Comparison of ENCODE assay signal across 14 cellular contexts in the genomic region with DNA sequence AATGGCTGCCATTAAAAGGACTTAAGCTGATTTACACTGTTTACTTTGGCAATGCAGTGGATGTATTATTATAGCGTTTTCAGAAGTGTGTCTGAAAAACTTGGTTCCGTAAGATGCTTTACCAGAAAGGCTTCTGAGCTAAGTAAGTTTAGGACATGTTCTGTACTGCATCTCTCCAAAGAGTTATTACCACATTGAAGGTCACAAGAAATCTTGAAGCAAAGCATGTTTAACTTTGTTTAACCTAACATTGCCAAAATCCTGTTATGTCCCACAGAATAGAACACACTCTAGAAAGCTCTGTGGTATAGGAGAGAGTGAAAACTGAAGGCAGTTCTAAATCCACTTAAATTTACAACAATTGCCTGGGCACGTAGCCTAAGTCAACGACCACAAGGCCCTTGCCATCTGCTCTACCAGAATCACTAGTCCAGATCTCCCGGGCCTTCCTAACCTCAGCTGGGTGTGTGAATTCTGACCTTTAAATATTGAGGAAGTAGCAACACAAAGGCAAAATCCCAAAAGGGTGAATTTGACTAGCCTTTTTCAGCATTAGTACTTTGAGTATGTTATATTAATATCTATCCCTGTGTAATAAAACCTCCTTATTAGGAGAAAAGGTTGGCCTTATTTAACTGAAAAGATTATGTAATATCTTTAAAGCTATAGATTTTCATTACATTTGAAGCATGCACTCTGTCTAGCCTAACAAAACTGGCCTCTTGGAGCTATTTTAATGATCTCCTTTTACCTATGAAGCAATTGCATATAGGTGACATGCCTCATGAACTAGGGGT. TPM values are rescaled to one million over a fixed set of nuclear protein-coding genes. Genes with fewer than 3 reads are reported as not detected.
DNase-seq lines count a peak whose midpoint lies in the region; ATAC-seq and TF ChIP-seq lines count a peak whose summit lies in the region.
"Had no signal": no experiment of that assay in that cellular context is flagged by ENCODE, and none has a peak within 500 bp of the region (broad histone marks: within the 10 kb centered on the region; RNA-seq: fewer than 3 reads in every experiment).

No MANE protein-coding gene starts in this region.

- DNase-seq in NCI-H1092 (lab: John Stamatoyannopoulos, UW) (peak; percentile 94), UCSD-AML1 (lab: John Stamatoyannopoulos, UW; ENCODE audit: unreplicated experiment) (peak; percentile 32), right lobe of liver (peak; percentile 56 to 85 (median 73)), SKM-1 (lab: John Stamatoyannopoulos, UW; ENCODE audit: unreplicated experiment) (no peak), NOMO-1 treated with DMSO at 0.1 percent for 48 hours (lab: John Stamatoyannopoulos, UW; ENCODE audit: unreplicated experiment) (no peak), hepatic stellate cell (ENCODE audit: low spot score) (no peak)
- DNase-seq: activated CD4-positive, alpha-beta T cell treated with anti-CD3 and anti-CD28 coated beads, Interleukin-2, amount 50 U/mL, for 48 hours; CD4-positive, alpha-beta memory T cell; H9; nucleus accumbens had no signal

- intact Hi-C loops in right lobe of liver (cut with DNase I), result loop anchor here in 1 of 2 donors (5.0 kb wide), 1 partner anchor 94 kb away; no protein-coding TSS in a partner anchor

- TF ChIP-seq POLR2A in right lobe of liver (IDR thresholded peaks at IDR 0.05), result no peak

- peaks cover 2 to 16% (median 7%) of the 10 kb centered on the region in 4 donors for H3K4me1 ChIP-seq in right lobe of liver

- H3K27me3 ChIP-seq in right lobe of liver, result no peaks in the 10 kb centered on the region
- H3K27me3 ChIP-seq: cardiac muscle cell had no signal

- no peaks in the 10 kb centered on the region for H3K9me3 ChIP-seq in right lobe of liver

- H3K4me3 ChIP-seq in right lobe of liver, result no peak overlapping the region
- H3K4me3 ChIP-seq: cardiac muscle cell had no signal

- peak overlapping the region; percentile 53; the same call in 1 of the 2 replicates for H3K27ac ChIP-seq in C4-2B
- H3K27ac ChIP-seq in right lobe of liver, result peak overlapping the region; percentile 11 to 44 (median 13)
- H3K27ac ChIP-seq: cardiac muscle cell had no signal

- no peaks in the 10 kb centered on the region for H3K36me3 ChIP-seq in right lobe of liver
- H3K36me3 ChIP-seq: cardiac muscle cell had no signal

- ATAC-seq in right lobe of liver (peak; percentile 59 to 66 (median 60)), GM21528 (IDR thresholded peaks at IDR 0.05; ENCODE audit: low FRiP score, unreplicated experiment) (no peak)
- ATAC-seq: Panc1 had no signal

- 39% methylated on average over 5 of the region's 5 CpGs for WGBS in right lobe of liver (ENCODE audit: insufficient coverage, low coverage, low lambda C conversion rate, missing lambda C conversion rate)

- TF ChIP-seq CTCF in C4-2B (conservative IDR thresholded peaks at IDR 0.05) (no peak), right lobe of liver (IDR thresholded peaks at IDR 0.05) (no peak)

RNA-seq across cellular contexts. Expression of a gene that starts 4.4 kb away (rescaled TPM):
- 1 to 10 TPM; 2.6 to 7.8 (median 5.0) TPM for total RNA-seq in right lobe of liver

Comparison
In these comparisons a context has a peak if more than half of its experiments do, and no peak if none do; other contexts are left out.
1. DNase-seq: peak in NCI-H1092 (single experiment), UCSD-AML1 (single experiment) and right lobe of liver (3 of 3); none in SKM-1 (single experiment), NOMO-1 treated with DMSO at 0.1 percent for 48 hours (single experiment) and hepatic stellate cell (single experiment).